Comparison of ENCODE assay signal across 31 cellular contexts in genomic region chr4:2103127-2103842, GRCh38. TPM values are rescaled to one million over a fixed set of nuclear protein-coding genes. Genes with fewer than 3 reads are reported as not detected.
"Had no signal": no experiment of that assay in that cellular context is flagged by ENCODE, and none has a peak within 500 bp of the region (broad histone marks: within the 10 kb centered on the region; RNA-seq: fewer than 3 reads in every experiment).

No MANE protein-coding gene starts in this region.

- H3K27me3 ChIP-seq: ovary, right lobe of liver, sigmoid colon, suprapubic skin, testis, tibial artery, transverse colon, upper lobe of right lung, uterus had no signal

- H3K9me3 ChIP-seq: testis had no signal

- H3K4me1 Mint-ChIP-seq: nephron; neural progenitor cell; stimulated activated memory B cell treated with anti-CD40 and anti-IgM and Interleukin-4, amounts not matched to agents 10 μg/mL and 1 μg/mL and 100 μg/mL, for 72 hours had no signal

- DNase-seq: natural killer cell; occipital lobe; ovary; posterior cingulate gyrus; psoas muscle; right cardiac atrium; right lobe of liver; sigmoid colon; spleen; stimulated activated CD4-positive, alpha-beta T cell treated with anti-CD3 and anti-CD28 coated beads, Interleukin-12 subunit alpha, Interleukin-12 subunit beta, amount 100 ng/mL, for 4 hours; stimulated activated CD4-positive, alpha-beta T cell treated with anti-CD3 and anti-CD28 coated beads, Interleukin-1b, Interleukin-23, amount 100 ng/mL, for 48 hours; stimulated activated CD4-positive, alpha-beta T cell treated with anti-CD3 and anti-CD28 coated beads, Interleukin-4, amount 100 ng/mL, for 1 hour; stimulated activated CD4-positive, alpha-beta T cell treated with anti-CD3 and anti-CD28 coated beads, Interleukin-4, amount 100 ng/mL, for 4 hours; stimulated activated CD8-positive, alpha-beta memory T cell treated with anti-CD3 and anti-CD28 coated beads, Interleukin-4, amount 100 ng/mL, for 48 hours; stimulated activated naive CD4-positive, alpha-beta T cell; stimulated activated naive CD8-positive, alpha-beta T cell treated with anti-CD3 and anti-CD28 coated beads, Interleukin-15, amount 100 ng/mL, for 72 hours; stimulated activated naive CD8-positive, alpha-beta T cell treated with anti-CD3 and anti-CD28 coated beads, Interleukin-15, Interleukin-2, amounts not matched to agents 100 U/mL and 50 U/mL, for 24 hours; substantia nigra; testis; tibial artery; transverse colon; upper lobe of right lung; uterus had no signal

- H3K27ac ChIP-seq: neural progenitor cell, ovary, parathyroid adenoma, psoas muscle, right lobe of liver, sigmoid colon, spleen, suprapubic skin, testis, tibial artery, transverse colon, upper lobe of right lung, uterus had no signal

- H3K4me1 ChIP-seq: neural progenitor cell, parathyroid adenoma, psoas muscle, right lobe of liver, sigmoid colon, spleen, suprapubic skin, testis, tibial artery, transverse colon, upper lobe of right lung, uterus had no signal

- H3K9ac ChIP-seq: neural progenitor cell, parathyroid adenoma had no signal

- H3K4me3 Mint-ChIP-seq: natural killer cell; nephron; neural progenitor cell; stimulated activated memory B cell treated with anti-CD40 and anti-IgM and Interleukin-4, amounts not matched to agents 10 μg/mL and 1 μg/mL and 100 μg/mL, for 72 hours; stimulated activated naive CD8-positive, alpha-beta T cell treated with anti-CD3 and anti-CD28 coated beads, Interleukin-15, amount 100 ng/mL, for 72 hours; type B pancreatic cell had no signal

- H3K36me3 Mint-ChIP-seq: type B pancreatic cell had no signal

- ATAC-seq: natural killer cell; psoas muscle; right cardiac atrium; stimulated activated naive CD8-positive, alpha-beta T cell treated with anti-CD3 and anti-CD28 coated beads, Interleukin-15, amount 100 ng/mL, for 72 hours; stimulated activated naive CD8-positive, alpha-beta T cell treated with anti-CD3 and anti-CD28 coated beads, Interleukin-15, Interleukin-2, amounts not matched to agents 100 U/mL and 50 U/mL, for 24 hours; upper lobe of right lung had no signal

- H3K27ac Mint-ChIP-seq: natural killer cell; nephron; neural progenitor cell; progenitor cell of endocrine pancreas; stimulated activated memory B cell treated with anti-CD40 and anti-IgM and Interleukin-4, amounts not matched to agents 10 μg/mL and 1 μg/mL and 100 μg/mL, for 72 hours; stimulated activated naive CD8-positive, alpha-beta T cell treated with anti-CD3 and anti-CD28 coated beads, Interleukin-15, amount 100 ng/mL, for 72 hours; type B pancreatic cell had no signal

- H3K79me2 ChIP-seq: parathyroid adenoma had no signal

- H3K4me3 ChIP-seq: neural progenitor cell, ovary, psoas muscle, right lobe of liver, sigmoid colon, smooth muscle cell, spleen, suprapubic skin, testis, tibial artery, transverse colon, upper lobe of right lung, uterus had no signal

- H2AFZ ChIP-seq: neural progenitor cell, parathyroid adenoma had no signal

- H3K4me2 ChIP-seq: neural progenitor cell, smooth muscle cell had no signal

- H3K36me3 ChIP-seq: neural progenitor cell, ovary, right lobe of liver, sigmoid colon, spleen, suprapubic skin, transverse colon, upper lobe of right lung, uterus had no signal

- H3K27me3 Mint-ChIP-seq: progenitor cell of endocrine pancreas, type B pancreatic cell had no signal

RNA-seq across cellular contexts. Expression of gene NAT8L, which starts 44.2 kb away (rescaled TPM):
- total RNA-seq: natural killer cell, smooth muscle cell had no signal
- polyA plus RNA-seq: smooth muscle cell had no signal
